24 cellular contexts compared by ENCODE assay signal in the genomic region with DNA sequence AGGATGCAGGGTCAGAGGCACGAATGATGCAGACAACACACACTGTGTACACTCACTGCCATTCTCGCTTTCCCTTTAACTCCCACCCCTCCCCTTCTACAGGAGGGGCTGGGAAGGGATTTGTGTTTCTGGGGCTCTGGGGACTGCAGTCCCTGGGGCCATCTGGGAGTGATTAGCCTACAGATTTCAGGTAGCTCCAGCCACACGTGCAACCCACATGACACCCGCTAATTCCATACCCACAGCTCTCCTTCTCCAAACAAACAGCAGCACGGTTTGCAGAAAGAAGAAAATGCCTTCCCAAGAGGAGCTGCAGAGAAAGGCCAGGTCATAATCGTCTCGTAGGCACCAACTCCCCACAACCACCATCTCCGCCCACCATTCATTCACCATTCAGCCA. TPM values are rescaled to one million over a fixed set of nuclear protein-coding genes. Genes with fewer than 3 reads are reported as not detected.
DNase-seq lines count a peak whose midpoint lies in the region; ATAC-seq, FAIRE-seq and TF ChIP-seq lines count a peak whose summit lies in the region.
"Had no signal": no experiment of that assay in that cellular context is flagged by ENCODE, and none has a peak within 500 bp of the region (broad histone marks: within the 10 kb centered on the region; RNA-seq: fewer than 3 reads in every experiment).

No MANE protein-coding gene starts in this region.

- DNase-seq in A549 (ENCODE audit: low read depth in 1 of 2, low spot score in 1 of 2) (no peak), GM23338 (ENCODE audit: low spot score) (no peak), NCI-H748 treated with DMSO at 0.1 percent for 48 hours (lab: John Stamatoyannopoulos, UW) (peak; percentile 96), left kidney (ENCODE audit: low read depth, low spot score) (peak; percentile 54), AG08396 (ENCODE audit: low spot score) (no peak), GF-D8 (lab: John Stamatoyannopoulos, UW) (no peak)
- DNase-seq in CD8-positive, alpha-beta memory T cell: no peak
- DNase-seq: activated CD8-positive, alpha-beta memory T cell treated with anti-CD3 and anti-CD28 coated beads, Interleukin-2, amount 50 U/mL, for 48 hours; activated gamma-delta T cell treated with Interleukin-2 at 50 U/mL for 16 hours; dermis blood vessel endothelial cell; foreskin melanocyte; islet precursor cell; NCI-H2029 treated with DMSO at 0.1 percent for 48 hours; pancreas; PC-9; right cardiac atrium; SJCRH30; T-helper 2 cell had no signal

- H3K27ac Mint-ChIP-seq in GM23338: no peak overlapping the region
- H3K27ac Mint-ChIP-seq in CD8-positive, alpha-beta memory T cell: peak overlapping the region in 1 of 8 donors; percentile 67

- H3K4me1 Mint-ChIP-seq in GM23338: peaks cover 51% of the 10 kb centered on the region
- peaks cover 3 to 6% (median 4%) of the 10 kb centered on the region in 3 donors for H3K4me1 Mint-ChIP-seq in CD8-positive, alpha-beta memory T cell

- no peaks in the 10 kb centered on the region for H3F3A ChIP-seq in GM23338 (replicated peaks; ENCODE audit: low read depth)

- no peak for TF ChIP-seq EP300 in A549 (IDR thresholded peaks at IDR 0.05)

- H3K4me2 ChIP-seq in A549: peak overlapping the region; percentile 47
- H3K4me2 ChIP-seq in GM23338: peak overlapping the region; percentile 64; the same call in 1 of the 2 replicates
- H3K4me2 ChIP-seq: PC-9 had no signal

- TF ChIP-seq CTCF in A549 (IDR thresholded peaks at IDR 0.05): no peak
- no peak for TF ChIP-seq CTCF in GM23338 (conservative IDR thresholded peaks at IDR 0.05; ENCODE audit: low read depth in 2 of 2)

- no peaks in the 10 kb centered on the region for H3K79me2 ChIP-seq in GM23338 (replicated peaks; ENCODE audit: insufficient read depth)

- H3K27me3 ChIP-seq in GM23338 (ENCODE audit: insufficient read depth): peaks cover 33% of the 10 kb centered on the region
- H3K27me3 ChIP-seq in CD8-positive, alpha-beta memory T cell (ENCODE audit: insufficient read depth, low read length, poor library complexity, severe bottlenecking): peaks cover 3% of the 10 kb centered on the region
- H3K27me3 ChIP-seq: pancreas, SJCRH30 had no signal

- 61% methylated on average over 8 of the region's 8 CpGs for WGBS in A549 (ENCODE audit: missing lambda C conversion rate)

- no peak overlapping the region for H3K4me3 Mint-ChIP-seq in GM23338
- no peak overlapping the region for H3K4me3 Mint-ChIP-seq in CD8-positive, alpha-beta memory T cell

- peak overlapping the region; percentile 72; the same call in 1 of the 2 replicates for H2AFZ ChIP-seq in GM23338
- H2AFZ ChIP-seq: PC-9 had no signal

- FAIRE-seq in A549 (lab: Jason Lieb, UNC): no peak
- FAIRE-seq: GM12878, K562, pancreas had no signal

- no peaks in the 10 kb centered on the region for H4K20me1 ChIP-seq in GM23338 (replicated peaks; ENCODE audit: insufficient read depth)

- TF ChIP-seq POLR2A in A549 (IDR thresholded peaks at IDR 0.05; ENCODE audit: low read length): no peak

- H3K27ac ChIP-seq in A549 (peak overlapping the region in 1 of 2 experiments; percentile 53; a peak in 1 of 6 replicates), GM23338 (ENCODE audit: low read depth) (no peak overlapping the region)
- no peak overlapping the region for H3K27ac ChIP-seq in CD8-positive, alpha-beta memory T cell (ENCODE audit: low read depth, low read length)
- H3K27ac ChIP-seq: cardiac muscle cell, pancreas, PC-9, SJCRH30, VCaP had no signal

- H3K4me1 ChIP-seq in A549: peaks cover 11% of the 10 kb centered on the region
- H3K4me1 ChIP-seq in GM23338 (ENCODE audit: insufficient read depth): peaks cover 51% of the 10 kb centered on the region
- no peaks in the 10 kb centered on the region for H3K4me1 ChIP-seq in CD8-positive, alpha-beta memory T cell (ENCODE audit: insufficient read depth, low read length)
- H3K4me1 ChIP-seq: SJCRH30 had no signal

- CTCF ChIA-PET in A549 (lab: Yijun Ruan, JAX): interaction anchor here (0.8 to 3.4 kb wide), 5 partner anchors 9 to 1344 kb away, joined by 3 to 18 read pairs (median 5); partner anchors contain the start of gene SOX9
- CTCF ChIA-PET in CD8-positive, alpha-beta memory T cell (lab: Charles Lee): no interaction called here

- H3K9me2 ChIP-seq in GM23338 (ENCODE audit: insufficient read depth): no peaks in the 10 kb centered on the region

- no peak overlapping the region for H3K4me3 ChIP-seq in A549
- no peak overlapping the region for H3K4me3 ChIP-seq in GM23338
- no peak overlapping the region for H3K4me3 ChIP-seq in CD8-positive, alpha-beta memory T cell (ENCODE audit: low read length)
- H3K4me3 ChIP-seq: cardiac muscle cell, GM12878, K562, pancreas, PC-9, SJCRH30 had no signal

- H3K36me3 Mint-ChIP-seq in GM23338 (ENCODE audit: low read depth): no peaks in the 10 kb centered on the region
- no peaks in the 10 kb centered on the region for H3K36me3 Mint-ChIP-seq in CD8-positive, alpha-beta memory T cell

- H3K9me3 Mint-ChIP-seq in GM23338: no peaks in the 10 kb centered on the region; the same call in 2 of the 3 replicates
- peaks cover 0 to 3% (median 3%) of the 10 kb centered on the region in 5 donors for H3K9me3 Mint-ChIP-seq in CD8-positive, alpha-beta memory T cell

- no peaks in the 10 kb centered on the region for H3K9me3 ChIP-seq in A549
- no peaks in the 10 kb centered on the region for H3K9me3 ChIP-seq in CD8-positive, alpha-beta memory T cell (ENCODE audit: low read length)
- H3K9me3 ChIP-seq: pancreas, SJCRH30 had no signal

- POLR2A ChIA-PET in A549 (lab: Yijun Ruan, JAX): interaction anchor here (0.6 kb wide), 1 partner anchor 1934 kb away, joined by 8 read pairs; no protein-coding TSS in a partner anchor
- POLR2A ChIA-PET in CD8-positive, alpha-beta memory T cell (lab: Charles Lee): no interaction called here

- H3K36me3 ChIP-seq in GM23338 (ENCODE audit: insufficient read depth): no peaks in the 10 kb centered on the region
- H3K36me3 ChIP-seq in CD8-positive, alpha-beta memory T cell (ENCODE audit: insufficient read depth, low read length): no peaks in the 10 kb centered on the region
- H3K36me3 ChIP-seq: cardiac muscle cell, pancreas, SJCRH30 had no signal

- ATAC-seq in A549: peak in 1 of 2 experiments; percentile 27; a peak in 3 of 6 replicates
- ATAC-seq in GM23338: no peak
- no peak for ATAC-seq in GM19452 (IDR thresholded peaks at IDR 0.05; ENCODE audit: unreplicated experiment)
- ATAC-seq: GM12878, K562 had no signal

- no peak for TF ChIP-seq RAD21 in A549 (conservative IDR thresholded peaks at IDR 0.05 in 1 of 2, IDR thresholded peaks at IDR 0.05 in 1 of 2)

- peaks cover 31% of the 10 kb centered on the region for H3K27me3 Mint-ChIP-seq in GM23338 (ENCODE audit: insufficient read depth, low read depth, poor library complexity)
- peaks cover 14 to 36% of the 10 kb centered on the region in 2 donors for H3K27me3 Mint-ChIP-seq in CD8-positive, alpha-beta memory T cell

TF ChIP-seq in A549, 52 proteins besides CTCF, POLR2A, EP300 and RAD21:
- TF ChIP-seq CHD4 (IDR thresholded peaks at IDR 0.05; ENCODE audit: borderline replicate concordance): no peak
- TF ChIP-seq CBX8 (IDR thresholded peaks at IDR 0.05): no peak
- TF ChIP-seq, protein P1, sequence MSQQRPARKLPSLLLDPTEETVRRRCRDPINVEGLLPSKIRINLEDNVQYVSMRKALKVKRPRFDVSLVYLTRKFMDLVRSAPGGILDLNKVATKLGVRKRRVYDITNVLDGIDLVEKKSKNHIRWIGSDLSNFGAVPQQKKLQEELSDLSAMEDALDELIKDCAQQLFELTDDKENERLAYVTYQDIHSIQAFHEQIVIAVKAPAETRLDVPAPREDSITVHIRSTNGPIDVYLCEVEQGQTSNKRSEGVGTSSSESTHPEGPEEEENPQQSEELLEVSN (IDR thresholded peaks at IDR 0.05; ENCODE audit: borderline replicate concordance, low read depth): no peak
- TF ChIP-seq TFCP2L1 (CRISPR knock-in tag; IDR thresholded peaks at IDR 0.05): no peak

TF ChIP-seq in GM23338, 12 proteins besides CTCF, POLR2A, EP300 and RAD21 (continues in another document):
- TF ChIP-seq STAT1 (IDR thresholded peaks at IDR 0.05; ENCODE audit: unreplicated experiment): no peak
- TF ChIP-seq JUNB (IDR thresholded peaks at IDR 0.05; ENCODE audit: unreplicated experiment): no peak
- TF ChIP-seq, protein P2, sequence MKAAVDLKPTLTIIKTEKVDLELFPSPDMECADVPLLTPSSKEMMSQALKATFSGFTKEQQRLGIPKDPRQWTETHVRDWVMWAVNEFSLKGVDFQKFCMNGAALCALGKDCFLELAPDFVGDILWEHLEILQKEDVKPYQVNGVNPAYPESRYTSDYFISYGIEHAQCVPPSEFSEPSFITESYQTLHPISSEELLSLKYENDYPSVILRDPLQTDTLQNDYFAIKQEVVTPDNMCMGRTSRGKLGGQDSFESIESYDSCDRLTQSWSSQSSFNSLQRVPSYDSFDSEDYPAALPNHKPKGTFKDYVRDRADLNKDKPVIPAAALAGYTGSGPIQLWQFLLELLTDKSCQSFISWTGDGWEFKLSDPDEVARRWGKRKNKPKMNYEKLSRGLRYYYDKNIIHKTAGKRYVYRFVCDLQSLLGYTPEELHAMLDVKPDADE (IDR thresholded peaks at IDR 0.05): no peak
- no peak for TF ChIP-seq EZH2phosphoT487 (IDR thresholded peaks at IDR 0.05; ENCODE audit: unreplicated experiment)
- no peak for TF ChIP-seq EZH2 (IDR thresholded peaks at IDR 0.05; ENCODE audit: low read depth, unreplicated experiment)

RNA-seq across cellular contexts. Expression of gene SOX9, which starts 9.4 kb away (rescaled TPM):
- polyA plus RNA-seq in A549 (2011; rRNA removed): 6.7 and 8.0 TPM in 2 replicates
- polyA plus RNA-seq in A549 (2012; cell fraction: cytosol; rRNA removed): 5.1 and 7.5 TPM in 2 replicates
- 16.9 and 18.6 TPM in 2 replicates for polyA plus RNA-seq in A549 (2012; cell fraction: nucleus; rRNA removed)
- polyA plus RNA-seq in A549 (2017; fragmentation: RNase III; extraction: RNeasy Plus Mini Kit Qiagen cat#74134 plus additional on column Dnase treatment): 9.6 to 14.5 TPM (median 12.3 TPM) in 3 replicates
- 5.9 and 7.0 TPM in 2 replicates for polyA minus RNA-seq in A549 (2011; rRNA and poly(A)+ RNA removed)
- total RNA-seq in GM23338 (2014; rRNA removed; shearing (Covaris generic)): 4.4 and 5.8 TPM in 2 replicates
- polyA plus RNA-seq in GM23338 (2016; fragmentation: Nextera tagmentation; extraction: Ambion mirVana): 4.4 and 4.8 TPM in 2 replicates
- not detected for total RNA-seq in CD8-positive, alpha-beta memory T cell
- not detected for polyA plus RNA-seq in CD8-positive, alpha-beta memory T cell
- total RNA-seq: lung microvascular endothelial cell had no signal
- polyA plus RNA-seq: K562 had no signal

Comparison
In these comparisons a context has a peak if more than half of its experiments do, and no peak if none do; other contexts are left out.
1. DNase-seq: peak in NCI-H748 treated with DMSO at 0.1 percent for 48 hours (single experiment) and left kidney (single experiment); none in A549 (0 of 2), GM23338 (single experiment), AG08396 (single experiment), GF-D8 (single experiment) and CD8-positive, alpha-beta memory T cell (0 of 5).